21 cellular contexts compared by ENCODE assay signal in the genomic region with DNA sequence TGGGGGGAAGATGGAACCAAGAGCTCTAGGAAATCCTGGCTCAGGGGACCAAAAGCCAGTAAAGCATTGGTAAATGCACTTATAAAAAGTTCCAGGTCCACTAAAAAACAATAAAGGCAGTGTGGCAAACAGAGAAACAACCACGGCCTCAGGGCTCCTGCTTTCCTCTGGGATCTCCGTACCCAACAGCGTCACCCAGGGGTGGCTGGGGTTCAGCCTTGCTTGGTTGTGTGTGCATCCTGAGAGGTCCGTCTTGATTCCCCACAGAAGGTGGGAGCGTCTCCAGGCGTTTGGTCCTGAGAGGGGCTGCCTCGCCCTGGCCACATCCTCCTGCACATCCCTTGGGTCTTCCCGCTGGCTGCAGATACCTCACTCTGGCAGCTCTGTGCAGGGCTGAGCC.
"Had no signal": no experiment of that assay in that cellular context is flagged by ENCODE, and none has a peak within 500 bp of the region (broad histone marks: within the 10 kb centered on the region; RNA-seq: fewer than 3 reads in every experiment).

No MANE protein-coding gene starts in this region.

- H3K4me3 ChIP-seq: colonic mucosa, coronary artery, dorsolateral prefrontal cortex, esophagus squamous epithelium, gastrocnemius medialis, gastroesophageal sphincter, heart left ventricle, heart right ventricle had no signal

- H3K27me3 ChIP-seq: colonic mucosa, foreskin keratinocyte, gastrocnemius medialis, gastroesophageal sphincter had no signal

- H3K27ac ChIP-seq: colonic mucosa, coronary artery, dorsolateral prefrontal cortex, epithelial cell of prostate, esophagus squamous epithelium, foreskin keratinocyte, gastrocnemius medialis, gastroesophageal sphincter, heart left ventricle, heart right ventricle had no signal

- DNase-seq: colonic mucosa; cortex of kidney; dorsolateral prefrontal cortex; effector CD4-positive, alpha-beta T cell; effector CD8-positive, alpha-beta T cell; effector memory CD4-positive, alpha-beta T cell; effector memory CD8-positive, alpha-beta T cell; endodermal cell; erythroblast; esophagus squamous epithelium; foreskin fibroblast; foreskin keratinocyte; foreskin melanocyte; gastrocnemius medialis; glutamatergic neuron; head of caudate nucleus; heart left ventricle; heart right ventricle had no signal

- H3K9me3 ChIP-seq: colonic mucosa, esophagus squamous epithelium, gastrocnemius medialis, gastroesophageal sphincter, heart left ventricle, heart right ventricle had no signal

- H3K4me1 ChIP-seq: colonic mucosa, foreskin keratinocyte, gastrocnemius medialis had no signal

- H3K36me3 ChIP-seq: colonic mucosa, esophagus squamous epithelium, gastrocnemius medialis, gastroesophageal sphincter, heart left ventricle, heart right ventricle had no signal
